ENCODE assay signal across 14 cellular contexts in the genomic region with DNA sequence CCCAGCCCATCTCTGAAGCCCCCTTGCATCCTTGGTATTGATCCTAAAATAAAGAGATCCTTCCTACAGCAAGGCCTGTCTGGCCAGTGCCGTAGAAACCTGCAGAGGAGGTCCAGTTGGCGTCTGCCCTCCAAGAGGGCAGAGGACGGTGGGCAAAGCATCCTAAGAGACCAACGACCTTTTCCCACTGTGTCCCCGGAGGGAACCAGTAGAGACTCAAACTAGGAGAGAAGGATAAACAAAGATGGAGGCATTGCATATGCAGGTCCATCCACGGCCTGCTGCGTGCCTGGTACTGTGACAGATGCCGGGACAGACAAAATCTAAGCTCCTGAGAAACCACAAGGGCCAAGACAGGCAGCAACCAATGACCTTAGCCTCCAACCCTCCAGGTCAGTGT. TPM values are rescaled to one million over a fixed set of nuclear protein-coding genes. Genes with fewer than 3 reads are reported as not detected.
A peak's percentile ranks its signal among the peaks of the same experiment; 100 is the strongest.
DNase-seq lines count a peak whose midpoint lies in the region; ATAC-seq and TF ChIP-seq lines count a peak whose summit lies in the region.
"Had no signal": no experiment of that assay in that cellular context is flagged by ENCODE, and none has a peak within 500 bp of the region (broad histone marks: within the 10 kb centered on the region; RNA-seq: fewer than 3 reads in every experiment).

No MANE protein-coding gene starts in this region.

- POLR2A ChIA-PET in CD8-positive, alpha-beta T cell (lab: Charles Lee): interaction anchor here (0.8 kb wide), 1 partner anchor 19 kb away, joined by 4 read pairs; the partner anchor contains the start of gene BCDIN3D

- peaks cover 30% of the 10 kb centered on the region for H3K4me1 ChIP-seq in CD8-positive, alpha-beta T cell (ENCODE audit: insufficient read depth, low read length)
- peaks cover 57% of the 10 kb centered on the region for H3K4me1 ChIP-seq in adipocyte (ENCODE audit: control insufficient read depth, insufficient read depth, low read length)
- peaks cover 64% of the 10 kb centered on the region for H3K4me1 ChIP-seq in skeletal muscle satellite cell (ENCODE audit: control insufficient read depth, insufficient read depth, low read length)

- peak overlapping the region; percentile 76 for H3K9ac ChIP-seq in adipocyte (ENCODE audit: low read length)
- peak overlapping the region; percentile 72 for H3K9ac ChIP-seq in skeletal muscle satellite cell (ENCODE audit: low read depth, low read length)

- intact Hi-C loops in CD8-positive, alpha-beta T cell (cut with DNase I, micrococcal nuclease): loop anchor here in 1 of 2 experiments (10.0 kb wide), 1 partner anchor 460 kb away; the partner anchor contains the start of gene SPATS2

- H3K27me3 Mint-ChIP-seq in CD8-positive, alpha-beta T cell (ENCODE audit: low read depth): no peaks in the 10 kb centered on the region
- peaks cover 3% of the 10 kb centered on the region for H3K27me3 Mint-ChIP-seq in glutamatergic neuron (ENCODE audit: unreplicated experiment)
- no peaks in the 10 kb centered on the region for H3K27me3 Mint-ChIP-seq in activated naive CD8-positive, alpha-beta T cell treated with anti-CD3 and anti-CD28 coated beads for 36 hours
- H3K27me3 Mint-ChIP-seq: stimulated activated naive CD8-positive, alpha-beta T cell treated with anti-CD3 and anti-CD28 coated beads, Interleukin-15, amount 100 ng/mL, for 72 hours had no signal

- no peak overlapping the region for H3K4me3 ChIP-seq in CD8-positive, alpha-beta T cell (ENCODE audit: low read depth, low read length)
- H3K4me3 ChIP-seq in adipocyte (ENCODE audit: low read length) (peak overlapping the region; percentile 75), skeletal muscle satellite cell (ENCODE audit: low read length) (peak overlapping the region; percentile 40)
- H3K4me3 ChIP-seq: K562, SK-N-MC had no signal

- H3K27ac ChIP-seq in CD8-positive, alpha-beta T cell (ENCODE audit: low read depth, low read length): no peak overlapping the region
- H3K27ac ChIP-seq: SK-N-MC had no signal

- no peaks in the 10 kb centered on the region for H3K27me3 ChIP-seq in CD8-positive, alpha-beta T cell (ENCODE audit: insufficient read depth, low read length)
- H3K27me3 ChIP-seq in adipocyte (replicated peaks; ENCODE audit: control insufficient read depth, insufficient read depth, low read length) (no peaks in the 10 kb centered on the region), skeletal muscle satellite cell (ENCODE audit: control insufficient read depth, insufficient read depth, low read length) (no peaks in the 10 kb centered on the region)

- no peak for ATAC-seq in CD8-positive, alpha-beta T cell
- ATAC-seq: K562; stimulated activated naive CD8-positive, alpha-beta T cell treated with anti-CD3 and anti-CD28 coated beads, Interleukin-15, amount 100 ng/mL, for 72 hours had no signal

- H3K36me3 ChIP-seq in CD8-positive, alpha-beta T cell (ENCODE audit: insufficient read depth, low read length): no peaks in the 10 kb centered on the region
- H3K36me3 ChIP-seq in adipocyte (ENCODE audit: control insufficient read depth, insufficient read depth, low read length, severe bottlenecking) (peaks cover 13% of the 10 kb centered on the region), skeletal muscle satellite cell (ENCODE audit: insufficient read depth, low read length) (peaks cover 12% of the 10 kb centered on the region)

- peak overlapping the region; percentile 53 for H3K27ac Mint-ChIP-seq in CD8-positive, alpha-beta T cell
- peak overlapping the region; percentile 74 for H3K27ac Mint-ChIP-seq in glutamatergic neuron (ENCODE audit: unreplicated experiment)
- no peak overlapping the region for H3K27ac Mint-ChIP-seq in activated naive CD8-positive, alpha-beta T cell treated with anti-CD3 and anti-CD28 coated beads for 36 hours
- H3K27ac Mint-ChIP-seq: stimulated activated naive CD8-positive, alpha-beta T cell treated with anti-CD3 and anti-CD28 coated beads, Interleukin-15, amount 100 ng/mL, for 72 hours had no signal

- H3K4me3 Mint-ChIP-seq in CD8-positive, alpha-beta T cell: no peak overlapping the region
- H3K4me3 Mint-ChIP-seq in glutamatergic neuron (ENCODE audit: unreplicated experiment): peak overlapping the region; percentile 67
- no peak overlapping the region for H3K4me3 Mint-ChIP-seq in activated naive CD8-positive, alpha-beta T cell treated with anti-CD3 and anti-CD28 coated beads for 36 hours
- H3K4me3 Mint-ChIP-seq: stimulated activated naive CD8-positive, alpha-beta T cell treated with anti-CD3 and anti-CD28 coated beads, Interleukin-15, amount 100 ng/mL, for 72 hours had no signal

- CTCF ChIA-PET in CD8-positive, alpha-beta T cell (lab: Charles Lee): interaction anchor here (1.1 to 6.9 kb wide), 2 partner anchors 15 to 68 kb away, joined by 3 to 45 read pairs; no protein-coding TSS in a partner anchor

- H3K4me1 Mint-ChIP-seq in CD8-positive, alpha-beta T cell (ENCODE audit: low read depth): peaks cover 64% of the 10 kb centered on the region
- peaks cover 45% of the 10 kb centered on the region for H3K4me1 Mint-ChIP-seq in glutamatergic neuron (ENCODE audit: low read depth, unreplicated experiment)
- peaks cover 52% of the 10 kb centered on the region for H3K4me1 Mint-ChIP-seq in activated naive CD8-positive, alpha-beta T cell treated with anti-CD3 and anti-CD28 coated beads for 36 hours

- peaks cover 10% of the 10 kb centered on the region for H3K36me3 Mint-ChIP-seq in CD8-positive, alpha-beta T cell
- no peaks in the 10 kb centered on the region for H3K36me3 Mint-ChIP-seq in glutamatergic neuron (ENCODE audit: unreplicated experiment)
- H3K36me3 Mint-ChIP-seq in activated naive CD8-positive, alpha-beta T cell treated with anti-CD3 and anti-CD28 coated beads for 36 hours: peaks cover 4% of the 10 kb centered on the region

- no peak for TF ChIP-seq CTCF in CD8-positive, alpha-beta T cell (IDR thresholded peaks at IDR 0.05)
- no peak for TF ChIP-seq CTCF in glutamatergic neuron (IDR thresholded peaks at IDR 0.05; ENCODE audit: partially characterized antibody, unreplicated experiment)

- no peak for DNase-seq in CD8-positive, alpha-beta T cell
- no peak for DNase-seq in adipocyte (ENCODE audit: low read depth)
- DNase-seq in glutamatergic neuron: no peak
- DNase-seq in NCI-H187 treated with DMSO at 0.1 percent for 48 hours (lab: John Stamatoyannopoulos, UW): no peak
- no peak for DNase-seq in activated effector memory CD4-positive, alpha-beta T cell treated with anti-CD3 and anti-CD28 coated beads, Interleukin-2, amount 50 U/mL, for 16 hours
- DNase-seq in NCI-H226: no peak
- no peak for DNase-seq in activated naive CD8-positive, alpha-beta T cell treated with anti-CD3 and anti-CD28 coated beads for 36 hours
- DNase-seq: DMS 273 treated with DMSO at 0.1 percent for 48 hours; kidney glomerular epithelial cell; NCI-H1417 treated with DMSO at 0.1 percent for 48 hours; stimulated activated naive CD8-positive, alpha-beta T cell treated with anti-CD3 and anti-CD28 coated beads, Interleukin-15, amount 100 ng/mL, for 72 hours had no signal

- no peaks in the 10 kb centered on the region for H3K9me3 Mint-ChIP-seq in CD8-positive, alpha-beta T cell
- H3K9me3 Mint-ChIP-seq in glutamatergic neuron (ENCODE audit: unreplicated experiment): peaks cover 11% of the 10 kb centered on the region
- no peaks in the 10 kb centered on the region for H3K9me3 Mint-ChIP-seq in activated naive CD8-positive, alpha-beta T cell treated with anti-CD3 and anti-CD28 coated beads for 36 hours
- H3K9me3 Mint-ChIP-seq: stimulated activated naive CD8-positive, alpha-beta T cell treated with anti-CD3 and anti-CD28 coated beads, Interleukin-15, amount 100 ng/mL, for 72 hours had no signal

- peak overlapping the region; percentile 96 for H3K4me2 ChIP-seq in skeletal muscle satellite cell (ENCODE audit: low read length)

- no peaks in the 10 kb centered on the region for H3K9me3 ChIP-seq in CD8-positive, alpha-beta T cell (ENCODE audit: low read length)
- H3K9me3 ChIP-seq in adipocyte (ENCODE audit: control insufficient read depth, low read length): no peaks in the 10 kb centered on the region
- H3K9me3 ChIP-seq in skeletal muscle satellite cell (replicated peaks; ENCODE audit: low read length): no peaks in the 10 kb centered on the region

RNA-seq across cellular contexts. Expression of gene NCKAP5L, which starts 3.8 kb away (rescaled TPM):
- total RNA-seq in CD8-positive, alpha-beta T cell: 10 to 100 TPM; 10.6 to 10.7 TPM
- total RNA-seq in glutamatergic neuron (ENCODE audit: unreplicated experiment): 64.3 TPM
- total RNA-seq in skeletal muscle satellite cell (2012; rRNA removed): 20.1 and 20.3 TPM in 2 replicates
- total RNA-seq in activated naive CD8-positive, alpha-beta T cell treated with anti-CD3 and anti-CD28 coated beads for 36 hours: 1 to 10 TPM; 7.9 to 8.9 TPM

RNA-seq across cellular contexts. Expression of gene BCDIN3D, which starts 18.5 kb away (rescaled TPM):
- total RNA-seq in CD8-positive, alpha-beta T cell: 1 to 10 TPM; 4.2 to 5.9 TPM
- total RNA-seq in glutamatergic neuron (ENCODE audit: unreplicated experiment): 5.9 TPM
- total RNA-seq in skeletal muscle satellite cell (2012; rRNA removed): 3.0 and 4.4 TPM in 2 replicates
- total RNA-seq in activated naive CD8-positive, alpha-beta T cell treated with anti-CD3 and anti-CD28 coated beads for 36 hours: 1 to 10 TPM; 4.1 to 4.3 TPM
